ENCODE assay signal across 15 cellular contexts in the genomic region with DNA sequence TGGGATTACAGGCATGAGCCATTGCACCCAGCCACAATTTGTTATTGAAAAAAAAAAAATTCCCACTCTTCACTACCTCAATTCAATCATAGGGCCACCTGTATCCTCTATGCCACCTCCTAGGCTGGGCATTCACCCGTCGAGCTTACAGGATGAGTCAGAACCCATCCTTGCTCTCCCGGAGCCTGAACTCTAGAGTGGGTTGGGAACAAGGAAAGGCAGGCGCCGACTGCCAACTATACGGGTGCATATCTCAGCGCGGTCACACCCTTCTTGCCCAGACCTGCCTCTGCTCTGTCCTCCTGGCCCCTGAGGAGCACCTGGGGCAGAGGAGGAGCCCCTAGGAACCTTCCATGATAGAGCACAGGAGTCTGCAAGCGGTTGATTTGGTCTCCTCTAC. TPM values are rescaled to one million over a fixed set of nuclear protein-coding genes. Genes with fewer than 3 reads are reported as not detected.
A peak's percentile ranks its signal among the peaks of the same experiment; 100 is the strongest.
DNase-seq lines count a peak whose midpoint lies in the region; ATAC-seq and TF ChIP-seq lines count a peak whose summit lies in the region.
"Had no signal": no experiment of that assay in that cellular context is flagged by ENCODE, and none has a peak within 500 bp of the region (broad histone marks: within the 10 kb centered on the region; RNA-seq: fewer than 3 reads in every experiment).

No MANE protein-coding gene starts in this region.

- H3K14ac ChIP-seq in neuronal stem cell (ENCODE audit: low read length) = no peak overlapping the region

- in situ Hi-C loops in transverse colon (cut with MboI; ENCODE audit: low pct_ligation_motif_present in 1 of 4, low pct_unique_long_range_greater_than_20kb in 1 of 4, low sequenced_read_pairs in 3 of 4) = no loop called here

- H3K9ac ChIP-seq in neuronal stem cell (ENCODE audit: low read depth, low read length, poor library complexity) = no peak overlapping the region
- H3K9ac ChIP-seq: KMS-11 had no signal

- POLR2A ChIA-PET in activated CD4-positive, alpha-beta T cell treated with anti-CD3 and anti-CD28 coated beads, Interleukin-2, amount 10 ng/mL, durations not matched to agents 7 days and 5 days (lab: Charles Lee) = no interaction called here
- POLR2A ChIA-PET in RWPE1 (lab: Yijun Ruan, JAX; ENCODE audit: low non-redundant PET) = no interaction called here

- H2BK5ac ChIP-seq in neuronal stem cell (ENCODE audit: low read length) = no peak overlapping the region

- CTCF ChIA-PET in activated CD4-positive, alpha-beta T cell treated with anti-CD3 and anti-CD28 coated beads, Interleukin-2, amount 10 ng/mL, durations not matched to agents 7 days and 5 days (lab: Charles Lee) = interaction anchor here (1.2 kb wide), 1 partner anchor 26 kb away, joined by 3 read pairs; no protein-coding TSS in a partner anchor
- CTCF ChIA-PET in RWPE1 (lab: Yijun Ruan, JAX) = interaction anchor here (0.7 to 1.5 kb wide), 5 partner anchors 23 to 951 kb away, joined by 3 to 6 read pairs (median 4); a partner anchor contains a TSS

- no peak overlapping the region for H2AK5ac ChIP-seq in neuronal stem cell (ENCODE audit: low read depth, low read length)

- H4K91ac ChIP-seq in neuronal stem cell (ENCODE audit: low read depth, low read length, poor library complexity) = no peak overlapping the region

- peaks cover 2% of the 10 kb centered on the region for H3K79me1 ChIP-seq in neuronal stem cell (ENCODE audit: low read depth, low read length)

- H3K27ac ChIP-seq in RWPE1 (peak overlapping the region; percentile 79), transverse colon (peak overlapping the region; percentile 89 to 93 (median 92)), neuronal stem cell (replicated peaks; ENCODE audit: low read length) (no peak overlapping the region)
- H3K27ac ChIP-seq: KMS-11, SJSA1 had no signal

- TF ChIP-seq POLR2A in transverse colon (IDR thresholded peaks at IDR 0.05) = no peak

- H2AFZ ChIP-seq in neuronal stem cell (ENCODE audit: low read length) = no peak overlapping the region

- H3K9me3 ChIP-seq in transverse colon = no peaks in the 10 kb centered on the region
- H3K9me3 ChIP-seq in neuronal stem cell (replicated peaks in 1 of 2; ENCODE audit: control insufficient read depth in 2 of 2, insufficient read depth in 1 of 2, low read depth in 1 of 2, low read length in 2 of 2) = peaks cover 0 to 2% of the 10 kb centered on the region in 2 donors
- H3K9me3 ChIP-seq: SJSA1 had no signal

- peak overlapping the region; percentile 65 for H3K27ac Mint-ChIP-seq in activated CD4-positive, alpha-beta T cell treated with anti-CD3 and anti-CD28 coated beads, Interleukin-2, amount 10 ng/mL, durations not matched to agents 7 days and 5 days

- no peak for TF ChIP-seq CTCF in RWPE1 (conservative IDR thresholded peaks at IDR 0.05; ENCODE audit: low read depth)
- TF ChIP-seq CTCF in transverse colon (IDR thresholded peaks at IDR 0.05) = no peak

- peaks cover 2% of the 10 kb centered on the region for H3K9me3 Mint-ChIP-seq in activated CD4-positive, alpha-beta T cell treated with anti-CD3 and anti-CD28 coated beads, Interleukin-2, amount 10 ng/mL, durations not matched to agents 7 days and 5 days

- H3K4me1 ChIP-seq in transverse colon (peaks cover 36 to 65% (median 58%) of the 10 kb centered on the region in 4 donors), neuronal stem cell (ENCODE audit: control insufficient read depth in 2 of 2, insufficient read depth in 1 of 2, low read depth in 1 of 2, low read length in 2 of 2) (peaks cover 4 to 15% of the 10 kb centered on the region in 2 donors)

- H3K4me3 ChIP-seq in transverse colon = no peak overlapping the region
- no peak overlapping the region for H3K4me3 ChIP-seq in neuronal stem cell (ENCODE audit: low read length in 2 of 2)
- H3K4me3 ChIP-seq: SJSA1, skin epidermis had no signal

- WGBS in transverse colon (ENCODE audit: low coverage in 1 of 2), 2 donors = 44% methylated on average over 9 of the region's 9 CpGs; no CpG with 5 or more reads in 1 of the 2 donors
- WGBS in neuronal stem cell (ENCODE audit: extremely low coverage in 2 of 2, insufficient read length in 2 of 2, insufficient replicate concordance in 1 of 2), 2 donors = no CpG with 5 or more reads among the region's 9 CpGs

- H3K36me3 Mint-ChIP-seq in activated CD4-positive, alpha-beta T cell treated with anti-CD3 and anti-CD28 coated beads, Interleukin-2, amount 10 ng/mL, durations not matched to agents 7 days and 5 days (ENCODE audit: low read depth) = peaks cover 3% of the 10 kb centered on the region

- H3K4ac ChIP-seq in neuronal stem cell (ENCODE audit: low read length) = no peak overlapping the region

- no peak overlapping the region for H3K18ac ChIP-seq in neuronal stem cell (ENCODE audit: low read length)

- H3K36me3 ChIP-seq in transverse colon (no peaks in the 10 kb centered on the region), neuronal stem cell (replicated peaks in 1 of 2; ENCODE audit: control insufficient read depth in 2 of 2, insufficient read depth in 2 of 2, low read length in 2 of 2) (no peaks in the 10 kb centered on the region)
- H3K36me3 ChIP-seq: SJSA1 had no signal

- ATAC-seq in HG03095 (IDR thresholded peaks at IDR 0.05; ENCODE audit: unreplicated experiment) = no peak
- no peak for ATAC-seq in HG03045 (IDR thresholded peaks at IDR 0.05; ENCODE audit: unreplicated experiment)

- no peak for DNase-seq in activated CD4-positive, alpha-beta T cell treated with anti-CD3 and anti-CD28 coated beads, Interleukin-2, amount 10 ng/mL, durations not matched to agents 7 days and 5 days
- no peak for DNase-seq in activated CD4-positive, alpha-beta T cell treated with anti-CD3 and anti-CD28 coated beads, Interleukin-2, amount 50 U/mL, for 1 hour
- DNase-seq in RWPE1 (ENCODE audit: low spot score) (peak; percentile 99), glomerular visceral epithelial cell (ENCODE audit: extremely low spot score) (peak; percentile 96), transverse colon (peak; percentile 78), neuronal stem cell (ENCODE audit: low spot score) (no peak)
- DNase-seq: activated CD4-positive, CD25-positive, alpha-beta regulatory T cell; head of caudate nucleus; NCI-H187 treated with DMSO at 0.1 percent for 48 hours; NCI-H774 had no signal

- no peak overlapping the region for H2BK120ac ChIP-seq in neuronal stem cell (ENCODE audit: low read depth, low read length)

- H4K8ac ChIP-seq in neuronal stem cell (ENCODE audit: low read depth, low read length) = no peak overlapping the region

- H3K27me3 Mint-ChIP-seq in activated CD4-positive, alpha-beta T cell treated with anti-CD3 and anti-CD28 coated beads, Interleukin-2, amount 10 ng/mL, durations not matched to agents 7 days and 5 days = no peaks in the 10 kb centered on the region

- H2BK15ac ChIP-seq in neuronal stem cell (ENCODE audit: low read length) = no peak overlapping the region

- H3K4me2 ChIP-seq in neuronal stem cell (ENCODE audit: insufficient read depth, low read length, poor library complexity, severe bottlenecking) = no peak overlapping the region
- H3K4me2 ChIP-seq: KMS-11 had no signal

- TF ChIP-seq EP300 in transverse colon (IDR thresholded peaks at IDR 0.05; ENCODE audit: low read depth) = no peak

- intact Hi-C loops in transverse colon (cut with DNase I; ENCODE audit: low total_unique reads) = no loop called here

- peaks cover 58% of the 10 kb centered on the region for H3K4me1 Mint-ChIP-seq in activated CD4-positive, alpha-beta T cell treated with anti-CD3 and anti-CD28 coated beads, Interleukin-2, amount 10 ng/mL, durations not matched to agents 7 days and 5 days

- H3K23ac ChIP-seq in neuronal stem cell (ENCODE audit: low read depth, low read length, poor library complexity) = no peak overlapping the region

- no peak overlapping the region for H3K4me3 Mint-ChIP-seq in activated CD4-positive, alpha-beta T cell treated with anti-CD3 and anti-CD28 coated beads, Interleukin-2, amount 10 ng/mL, durations not matched to agents 7 days and 5 days

- no peaks in the 10 kb centered on the region for H3K27me3 ChIP-seq in transverse colon
- peaks cover 0 to 2% (median 0%) of the 10 kb centered on the region in 3 experiments for H3K27me3 ChIP-seq in neuronal stem cell (ENCODE audit: control insufficient read depth in 3 of 3, insufficient read depth in 3 of 3, low read depth in 1 of 3, low read length in 3 of 3)
- H3K27me3 ChIP-seq: SJSA1 had no signal

- no peak overlapping the region for H2BK12ac ChIP-seq in neuronal stem cell (ENCODE audit: low read length)

RNA-seq across cellular contexts. Expression of a gene that starts 21.4 kb away (rescaled TPM):
- 100 to 1,000 TPM; 239 to 296 TPM for total RNA-seq in activated CD4-positive, alpha-beta T cell treated with anti-CD3 and anti-CD28 coated beads, Interleukin-2, amount 10 ng/mL, durations not matched to agents 7 days and 5 days
- 10 to 100 TPM; 48.6 to 97.9 (median 75.1) TPM for total RNA-seq in transverse colon
- 82.5 TPM for polyA plus RNA-seq in neuronal stem cell (2013, experiment 1 of 2)
- polyA plus RNA-seq in neuronal stem cell (2013, experiment 2 of 2) = 83.8 TPM

Comparison
In these comparisons a context has a peak if more than half of its experiments do, and no peak if none do; other contexts are left out.
1. DNase-seq: peak in RWPE1 (single experiment), glomerular visceral epithelial cell (single experiment) and transverse colon (single experiment); none in activated CD4-positive, alpha-beta T cell treated with anti-CD3 and anti-CD28 coated beads, Interleukin-2, amount 10 ng/mL, durations not matched to agents 7 days and 5 days (single experiment), activated CD4-positive, alpha-beta T cell treated with anti-CD3 and anti-CD28 coated beads, Interleukin-2, amount 50 U/mL, for 1 hour (single experiment) and neuronal stem cell (single experiment).